ENCODE assay signal across 8 cellular contexts in genomic region chr17:81238815-81239713, GRCh38. TPM values are rescaled to one million over a fixed set of nuclear protein-coding genes. Genes with fewer than 3 reads are reported as not detected.
DNase-seq lines count a peak whose midpoint lies in the region; FAIRE-seq and TF ChIP-seq lines count a peak whose summit lies in the region.

Gene NDUFAF8, plus strand, starts transcription at chr17:81239318. Its CDS starts 46 bp downstream, at chr17:81239364.
Gene TEPSIN, minus strand, starts transcription at chr17:81239055. Its CDS starts 22 bp downstream, at chr17:81239033.

- peaks cover 10 to 18% of the 10 kb centered on the region in 2 donors for H3K36me3 ChIP-seq in neuronal stem cell (replicated peaks in 1 of 2; ENCODE audit: control insufficient read depth in 2 of 2, insufficient read depth in 2 of 2, low read length in 2 of 2)

- peak within 1 kb of the TSS; percentile 88 for H2AK5ac ChIP-seq in neuronal stem cell (ENCODE audit: low read depth, low read length)

- H3K4me1 ChIP-seq in neuronal stem cell (ENCODE audit: control insufficient read depth in 2 of 2, insufficient read depth in 1 of 2, low read depth in 1 of 2, low read length in 2 of 2): peaks cover 8 to 16% of the 10 kb centered on the region in 2 donors

- peak within 1 kb of the TSS; percentile 93 for H2AFZ ChIP-seq in neuronal stem cell (ENCODE audit: low read length)

- H2BK5ac ChIP-seq in neuronal stem cell (ENCODE audit: low read length): peak within 1 kb of the TSS; percentile 94

- H3K27ac ChIP-seq in neuronal stem cell (replicated peaks; ENCODE audit: low read length): no peak within 1 kb of the TSS

- H3K9me3 Mint-ChIP-seq in activated naive CD4-positive, alpha-beta T cell treated with anti-CD3 and anti-CD28 coated beads for 36 hours: no peaks in the 10 kb centered on the region

- WGBS in neuronal stem cell (ENCODE audit: extremely low coverage in 2 of 2, insufficient read length in 2 of 2, insufficient replicate concordance in 1 of 2), 2 donors: no CpG with 5 or more reads among the region's 100 CpGs

- H2BK12ac ChIP-seq in neuronal stem cell (ENCODE audit: low read length): peak within 1 kb of the TSS; percentile 41

- H3K27ac Mint-ChIP-seq in activated naive CD4-positive, alpha-beta T cell treated with anti-CD3 and anti-CD28 coated beads for 36 hours: peak within 1 kb of the TSS; percentile 96

- peak within 1 kb of the TSS; percentile 72 for H2BK120ac ChIP-seq in neuronal stem cell (ENCODE audit: low read depth, low read length)

- CTCF ChIA-PET in activated naive CD4-positive, alpha-beta T cell treated with anti-CD3 and anti-CD28 coated beads for 36 hours (lab: Charles Lee): interaction anchor here (0.6 to 1.3 kb wide), 3 partner anchors 137 to 246 kb away, joined by 4 to 5 read pairs (median 4); no protein-coding TSS in a partner anchor

- H3K27me3 Mint-ChIP-seq in activated naive CD4-positive, alpha-beta T cell treated with anti-CD3 and anti-CD28 coated beads for 36 hours (ENCODE audit: low read depth): no peaks in the 10 kb centered on the region

- FAIRE-seq in frontal cortex (lab: Jason Lieb, UNC): peak; percentile 99

- H3K36me3 Mint-ChIP-seq in activated naive CD4-positive, alpha-beta T cell treated with anti-CD3 and anti-CD28 coated beads for 36 hours (ENCODE audit: low read depth): peaks cover 14% of the 10 kb centered on the region

- no peak within 1 kb of the TSS for H4K8ac ChIP-seq in neuronal stem cell (ENCODE audit: low read depth, low read length)

- peak within 1 kb of the TSS; percentile 91 for H3K18ac ChIP-seq in neuronal stem cell (ENCODE audit: low read length)

- H3K4ac ChIP-seq in neuronal stem cell (ENCODE audit: low read length): peak within 1 kb of the TSS; percentile 93

- peak within 1 kb of the TSS; percentile 90 for H3K4me3 Mint-ChIP-seq in activated naive CD4-positive, alpha-beta T cell treated with anti-CD3 and anti-CD28 coated beads for 36 hours

- peak within 1 kb of the TSS; percentile 89 for H3K23ac ChIP-seq in neuronal stem cell (ENCODE audit: low read depth, low read length, poor library complexity)

- peak within 1 kb of the TSS; percentile 94 for H3K14ac ChIP-seq in neuronal stem cell (ENCODE audit: low read length)

- peak within 1 kb of the TSS; percentile 91 for H3K4me2 ChIP-seq in neuronal stem cell (ENCODE audit: insufficient read depth, low read length, poor library complexity, severe bottlenecking)

- DNase-seq in GM03348 (ENCODE audit: low spot score) (peak; percentile 100), HFF-Myc (ENCODE audit: extremely low read depth, low read depth) (peak; percentile 98), NAMALWA (ENCODE audit: low spot score) (peak; percentile 99), SK-N-DZ (ENCODE audit: low spot score) (peak; percentile 100), frontal cortex (ENCODE audit: low spot score in 2 of 2) (peak; percentile 100), neuronal stem cell (ENCODE audit: low spot score) (peak; percentile 98)
- DNase-seq in activated naive CD4-positive, alpha-beta T cell treated with anti-CD3 and anti-CD28 coated beads for 36 hours: peak; percentile 98

- intact Hi-C loops in activated naive CD4-positive, alpha-beta T cell treated with anti-CD3 and anti-CD28 coated beads for 36 hours (cut with micrococcal nuclease): loop anchor here (1.0 to 5.0 kb wide), 6 partner anchors 16 to 1137 kb away; partner anchors contain the start of genes GAA and SLC38A10

- H3K79me1 ChIP-seq in neuronal stem cell (ENCODE audit: low read depth, low read length): peaks cover 26% of the 10 kb centered on the region

- peak within 1 kb of the TSS; percentile 94 for H3K9ac ChIP-seq in neuronal stem cell (ENCODE audit: low read depth, low read length, poor library complexity)

- H3K9me3 ChIP-seq in neuronal stem cell (replicated peaks in 1 of 2; ENCODE audit: control insufficient read depth in 2 of 2, insufficient read depth in 1 of 2, low read depth in 1 of 2, low read length in 2 of 2): peaks cover 0 to 1% of the 10 kb centered on the region in 2 donors

- H3K4me3 ChIP-seq in HFF-Myc (replicated peaks; ENCODE audit: low read depth, low read length) (peak within 1 kb of the TSS; percentile 82), neuronal stem cell (ENCODE audit: low read length in 2 of 2) (peak within 1 kb of the TSS; percentile 97 to 99)

- peaks cover 37% of the 10 kb centered on the region for H3K4me1 Mint-ChIP-seq in activated naive CD4-positive, alpha-beta T cell treated with anti-CD3 and anti-CD28 coated beads for 36 hours (ENCODE audit: low read depth)

- H2BK15ac ChIP-seq in neuronal stem cell (ENCODE audit: low read length): peak within 1 kb of the TSS; percentile 9

- H3K27me3 ChIP-seq in neuronal stem cell (ENCODE audit: control insufficient read depth in 3 of 3, insufficient read depth in 3 of 3, low read depth in 1 of 3, low read length in 3 of 3): no peaks in the 10 kb centered on the region

- no peak within 1 kb of the TSS for H4K91ac ChIP-seq in neuronal stem cell (ENCODE audit: low read depth, low read length, poor library complexity)

- no peak for TF ChIP-seq CTCF in HFF-Myc (IDR thresholded peaks at IDR 0.05; ENCODE audit: low read depth, low read length, missing control alignments)
- TF ChIP-seq CTCF in subcutaneous adipose tissue (IDR thresholded peaks at IDR 0.05; ENCODE audit: low read depth): no peak

RNA-seq across cellular contexts. Expression of gene NDUFAF8, which starts in this region (rescaled TPM):
- polyA plus RNA-seq in SK-N-DZ (2014; cell fraction: cytosol; rRNA removed): 58.7 and 69.4 TPM in 2 replicates
- polyA plus RNA-seq in SK-N-DZ (2014; cell fraction: nucleus; rRNA removed): 92.5 and 97.0 TPM in 2 replicates
- total RNA-seq in activated naive CD4-positive, alpha-beta T cell treated with anti-CD3 and anti-CD28 coated beads for 36 hours: 10 to 100 TPM; 75.7 to 77.0 TPM
- total RNA-seq in frontal cortex (5.7 TPM), subcutaneous adipose tissue (10 to 100 TPM; 20.4 to 59.5 (median 53.6) TPM)
- 79.2 TPM for polyA plus RNA-seq in neuronal stem cell (2013, experiment 1 of 2)
- 73.1 TPM for polyA plus RNA-seq in neuronal stem cell (2013, experiment 2 of 2)

RNA-seq across cellular contexts. Expression of gene TEPSIN, which starts in this region (rescaled TPM):
- 26.7 and 42.5 TPM in 2 replicates for polyA plus RNA-seq in SK-N-DZ (2014; cell fraction: cytosol; rRNA removed)
- polyA plus RNA-seq in SK-N-DZ (2014; cell fraction: nucleus; rRNA removed): 321 and 355 TPM in 2 replicates
- 10 to 100 TPM; 21.7 to 25.9 TPM for total RNA-seq in activated naive CD4-positive, alpha-beta T cell treated with anti-CD3 and anti-CD28 coated beads for 36 hours
- 7.3 TPM for total RNA-seq in frontal cortex
- 14.7 TPM for polyA plus RNA-seq in neuronal stem cell (2013, experiment 1 of 2)
- 14.2 TPM for polyA plus RNA-seq in neuronal stem cell (2013, experiment 2 of 2)
- 10 to 100 TPM; 21.7 to 53.7 (median 28.8) TPM for total RNA-seq in subcutaneous adipose tissue
